Comparison of ENCODE assay signal across 11 cellular contexts in the genomic region with DNA sequence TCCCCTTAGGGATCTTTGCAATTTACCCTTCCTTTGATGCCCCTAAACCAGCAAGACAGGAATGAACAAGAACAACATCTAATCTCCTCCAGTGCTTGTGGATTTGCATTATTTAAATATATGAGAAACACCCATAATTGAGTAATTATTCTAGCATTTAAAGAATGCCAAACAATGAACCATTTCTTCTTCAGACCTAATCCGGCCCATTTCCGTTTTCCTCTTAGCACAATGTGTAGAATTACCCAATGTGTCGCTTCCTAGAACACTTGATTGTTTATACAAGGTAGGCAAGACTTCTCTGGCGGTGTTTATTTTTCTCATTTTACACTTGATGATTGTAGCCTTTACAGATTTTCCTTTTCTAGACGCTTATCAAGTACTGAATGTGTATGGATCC. TPM values are rescaled to one million over a fixed set of nuclear protein-coding genes. Genes with fewer than 3 reads are reported as not detected.
DNase-seq lines count a peak whose midpoint lies in the region; ATAC-seq and TF ChIP-seq lines count a peak whose summit lies in the region.
"Had no signal": no experiment of that assay in that cellular context is flagged by ENCODE, and none has a peak within 500 bp of the region (broad histone marks: within the 10 kb centered on the region; RNA-seq: fewer than 3 reads in every experiment).

No MANE protein-coding gene starts in this region.

- H3F3A ChIP-seq in PC-9 (ENCODE audit: insufficient read depth, low read depth): peaks cover 7% of the 10 kb centered on the region; the same call in 1 of the 2 replicates

- peak overlapping the region; percentile 31 for H3K4me2 ChIP-seq in PC-9

- no peak overlapping the region for H3K4me3 ChIP-seq in PC-9
- H3K4me3 ChIP-seq: lower lobe of right lung, upper lobe of right lung had no signal

- no peaks in the 10 kb centered on the region for H3K36me3 Mint-ChIP-seq in activated CD8-positive, alpha-beta memory T cell treated with anti-CD3 and anti-CD28 coated beads, Interleukin-2, amount 10 ng/mL, durations not matched to agents 7 days and 5 days
- H3K36me3 Mint-ChIP-seq in stimulated activated memory B cell treated with anti-CD40 and anti-IgM and Interleukin-4, amounts not matched to agents 10 μg/mL and 1 μg/mL and 100 μg/mL, for 72 hours: no peaks in the 10 kb centered on the region
- no peaks in the 10 kb centered on the region for H3K36me3 Mint-ChIP-seq in progenitor cell of endocrine pancreas (ENCODE audit: insufficient read depth)

- no TSS peak for BruUV-seq in PC-9 (replicated peaks; lab: Mats Ljungman, UMichigan)

- H3K4me1 Mint-ChIP-seq in activated CD8-positive, alpha-beta memory T cell treated with anti-CD3 and anti-CD28 coated beads, Interleukin-2, amount 10 ng/mL, durations not matched to agents 7 days and 5 days: peaks cover 36% of the 10 kb centered on the region
- peaks cover 29% of the 10 kb centered on the region for H3K4me1 Mint-ChIP-seq in stimulated activated memory B cell treated with anti-CD40 and anti-IgM and Interleukin-4, amounts not matched to agents 10 μg/mL and 1 μg/mL and 100 μg/mL, for 72 hours
- peaks cover 6% of the 10 kb centered on the region for H3K4me1 Mint-ChIP-seq in progenitor cell of endocrine pancreas (ENCODE audit: low read depth)

- intact Hi-C loops in PC-9 (cut with micrococcal nuclease; ENCODE audit: unreplicated experiment): no loop called here

- no peak overlapping the region for H2AFZ ChIP-seq in PC-9

- no peaks in the 10 kb centered on the region for H3K9me3 ChIP-seq in PC-9 (ENCODE audit: insufficient read depth, low read depth)
- H3K9me3 ChIP-seq: lower lobe of right lung, upper lobe of right lung had no signal

- no peaks in the 10 kb centered on the region for H3K27me3 ChIP-seq in PC-9 (ENCODE audit: insufficient read depth, low read depth)
- H3K27me3 ChIP-seq: upper lobe of right lung had no signal

- no peak overlapping the region for H3K27ac ChIP-seq in PC-9
- peak overlapping the region; percentile 58 for H3K27ac ChIP-seq in epithelial cell of prostate
- H3K27ac ChIP-seq: lower lobe of right lung, upper lobe of right lung had no signal

- H3K36me3 ChIP-seq in PC-9 (ENCODE audit: low read depth): no peaks in the 10 kb centered on the region
- H3K36me3 ChIP-seq: lower lobe of right lung, upper lobe of right lung had no signal

- H3K27ac Mint-ChIP-seq in activated CD8-positive, alpha-beta memory T cell treated with anti-CD3 and anti-CD28 coated beads, Interleukin-2, amount 10 ng/mL, durations not matched to agents 7 days and 5 days: peak overlapping the region; percentile 64
- peak overlapping the region; percentile 68 for H3K27ac Mint-ChIP-seq in stimulated activated memory B cell treated with anti-CD40 and anti-IgM and Interleukin-4, amounts not matched to agents 10 μg/mL and 1 μg/mL and 100 μg/mL, for 72 hours
- no peak overlapping the region for H3K27ac Mint-ChIP-seq in progenitor cell of endocrine pancreas

- TF ChIP-seq CTCF in PC-9 (conservative IDR thresholded peaks at IDR 0.05) (no peak), progenitor cell of endocrine pancreas (IDR thresholded peaks at IDR 0.05; ENCODE audit: unreplicated experiment) (no peak)

- H3K4me3 Mint-ChIP-seq in activated CD8-positive, alpha-beta memory T cell treated with anti-CD3 and anti-CD28 coated beads, Interleukin-2, amount 10 ng/mL, durations not matched to agents 7 days and 5 days: no peak overlapping the region
- H3K4me3 Mint-ChIP-seq in stimulated activated memory B cell treated with anti-CD40 and anti-IgM and Interleukin-4, amounts not matched to agents 10 μg/mL and 1 μg/mL and 100 μg/mL, for 72 hours: no peak overlapping the region
- H3K4me3 Mint-ChIP-seq in progenitor cell of endocrine pancreas (ENCODE audit: low read depth): no peak overlapping the region

- no peaks in the 10 kb centered on the region for H3K9me3 Mint-ChIP-seq in activated CD8-positive, alpha-beta memory T cell treated with anti-CD3 and anti-CD28 coated beads, Interleukin-2, amount 10 ng/mL, durations not matched to agents 7 days and 5 days (ENCODE audit: low read depth)
- H3K9me3 Mint-ChIP-seq in stimulated activated memory B cell treated with anti-CD40 and anti-IgM and Interleukin-4, amounts not matched to agents 10 μg/mL and 1 μg/mL and 100 μg/mL, for 72 hours: no peaks in the 10 kb centered on the region
- H3K9me3 Mint-ChIP-seq in progenitor cell of endocrine pancreas (ENCODE audit: low read depth): peaks cover 13% of the 10 kb centered on the region

- POLR2A ChIA-PET in PC-9 (lab: Charles Lee; ENCODE audit: unreplicated experiment): no interaction called here

- H3K27me3 Mint-ChIP-seq in activated CD8-positive, alpha-beta memory T cell treated with anti-CD3 and anti-CD28 coated beads, Interleukin-2, amount 10 ng/mL, durations not matched to agents 7 days and 5 days: peaks cover 5% of the 10 kb centered on the region
- H3K27me3 Mint-ChIP-seq in stimulated activated memory B cell treated with anti-CD40 and anti-IgM and Interleukin-4, amounts not matched to agents 10 μg/mL and 1 μg/mL and 100 μg/mL, for 72 hours: no peaks in the 10 kb centered on the region
- peaks cover 17% of the 10 kb centered on the region for H3K27me3 Mint-ChIP-seq in progenitor cell of endocrine pancreas

- ATAC-seq in activated CD8-positive, alpha-beta memory T cell treated with anti-CD3 and anti-CD28 coated beads, Interleukin-2, amount 10 ng/mL, durations not matched to agents 7 days and 5 days: no peak
- ATAC-seq in stimulated activated memory B cell treated with anti-CD40 and anti-IgM and Interleukin-4, amounts not matched to agents 10 μg/mL and 1 μg/mL and 100 μg/mL, for 72 hours: no peak
- ATAC-seq: upper lobe of right lung had no signal

- H4K20me1 ChIP-seq in PC-9 (ENCODE audit: insufficient read depth): no peaks in the 10 kb centered on the region

- CTCF ChIA-PET in activated CD8-positive, alpha-beta memory T cell treated with anti-CD3 and anti-CD28 coated beads, Interleukin-2, amount 10 ng/mL, durations not matched to agents 7 days and 5 days (lab: Charles Lee): interaction anchor here (1.1 kb wide), 1 partner anchor 109 kb away, joined by 6 read pairs; no protein-coding TSS in a partner anchor
- CTCF ChIA-PET in PC-9 (lab: Charles Lee): no interaction called here

- H3K4me1 ChIP-seq in PC-9 (replicated peaks; ENCODE audit: insufficient read depth): peaks cover 33% of the 10 kb centered on the region

- DNase-seq in activated CD8-positive, alpha-beta memory T cell treated with anti-CD3 and anti-CD28 coated beads, Interleukin-2, amount 10 ng/mL, durations not matched to agents 7 days and 5 days: no peak
- no peak for DNase-seq in activated CD8-positive, alpha-beta memory T cell treated with anti-CD3 and anti-CD28 coated beads for 24 hours
- DNase-seq in PC-9 (peak in 1 of 2 experiments; percentile 80), epithelial cell of prostate (ENCODE audit: low read depth, low spot score) (no peak), SHP77 treated with DMSO at 0.1 percent for 48 hours (lab: John Stamatoyannopoulos, UW) (no peak), occipital lobe (lab: John Stamatoyannopoulos, UW) (no peak), progenitor cell of endocrine pancreas (ENCODE audit: low spot score, unreplicated experiment) (no peak)
- DNase-seq: effector CD8-positive, alpha-beta T cell; lower lobe of right lung; upper lobe of right lung had no signal

- H3K9me2 ChIP-seq in PC-9 (ENCODE audit: insufficient read depth): no peaks in the 10 kb centered on the region

- 0 out of 2 replicates have a peak, but pooled peaks cover 6% of the 10 kb centered on the region for H3K79me2 ChIP-seq in PC-9 (ENCODE audit: low read depth)

RNA-seq across cellular contexts. Expression of a gene that starts 43.5 kb away (rescaled TPM):
- not detected for total RNA-seq in activated CD8-positive, alpha-beta memory T cell treated with anti-CD3 and anti-CD28 coated beads, Interleukin-2, amount 10 ng/mL, durations not matched to agents 7 days and 5 days
- total RNA-seq in PC-9 (2021) (not detected in 2 replicates), occipital lobe (0.62 TPM), progenitor cell of endocrine pancreas (0.38 and 0.42 TPM in 2 replicates)
